ENCODE assay signal across 1 cellular context in genomic region chr15:38251726-38252480, GRCh38.
TF ChIP-seq lines count a peak whose summit lies in the region.

No MANE protein-coding gene starts in this region.

TF ChIP-seq in HEK293, 187 proteins besides CTCF, POLR2A, EP300 and RAD21 (continued from another document and continues in another):
- TF ChIP-seq PRDM10 (tag by site-specific recombination; IDR thresholded peaks at IDR 0.05) (peak; percentile 97), ZNF366 (tag by site-specific recombination; conservative IDR thresholded peaks at IDR 0.05) (peak; percentile 89), ZBTB1 (tag by site-specific recombination; IDR thresholded peaks at IDR 0.05) (peak; percentile 65; the same call in 1 of the 2 replicates), REPIN1 (tag by site-specific recombination; IDR thresholded peaks at IDR 0.05; ENCODE audit: low read depth) (no peak; the same call in 1 of the 2 replicates), ZNF830 (tag by site-specific recombination; IDR thresholded peaks at IDR 0.05; ENCODE audit: low read depth) (no peak), ZNF621 (tag by site-specific recombination; IDR thresholded peaks at IDR 0.05) (no peak), ZNF26 (tag by site-specific recombination; IDR thresholded peaks at IDR 0.05) (no peak), ZNF398 (tag by site-specific recombination; IDR thresholded peaks at IDR 0.05) (peak; percentile 94), MZF1 (tag by site-specific recombination; IDR thresholded peaks at IDR 0.05; ENCODE audit: borderline replicate concordance) (no peak), ZNF292 (tag by site-specific recombination; IDR thresholded peaks at IDR 0.05; ENCODE audit: borderline replicate concordance, low read depth) (no peak), ZBTB8A (tag by site-specific recombination; IDR thresholded peaks at IDR 0.05) (peak; percentile 90), ZNF514 (tag by site-specific recombination; IDR thresholded peaks at IDR 0.05) (no peak), ZNF843 (tag by site-specific recombination; IDR thresholded peaks at IDR 0.05) (peak; percentile 66; the same call in 1 of the 2 replicates), PATZ1 (tag by site-specific recombination; IDR thresholded peaks at IDR 0.05) (peak; percentile 95), ZNF561 (tag by site-specific recombination; IDR thresholded peaks at IDR 0.05; ENCODE audit: borderline replicate concordance) (peak; percentile 79; the same call in 1 of the 2 replicates), ZFP69B (tag by site-specific recombination; IDR thresholded peaks at IDR 0.05) (peak; percentile 68; the same call in 1 of the 2 replicates), IKZF3 (tag by site-specific recombination; IDR thresholded peaks at IDR 0.05) (peak; percentile 83), BCL11A (tag by site-specific recombination; IDR thresholded peaks at IDR 0.05; ENCODE audit: low read depth) (no peak), ZBTB26 (tag by site-specific recombination; optimal IDR thresholded peaks at IDR 0.05) (peak; percentile 94), ZNF645 (tag by site-specific recombination; IDR thresholded peaks at IDR 0.05) (no peak), ZSCAN4 (tag by site-specific recombination; IDR thresholded peaks at IDR 0.05) (peak; percentile 96), PBX3 (CRISPR knock-in tag; IDR thresholded peaks at IDR 0.05) (no peak), ZNF530 (tag by site-specific recombination; IDR thresholded peaks at IDR 0.05; ENCODE audit: low read depth) (no peak), ZXDB (tag by site-specific recombination; IDR thresholded peaks at IDR 0.05) (peak; percentile 91), ZSCAN5A (tag by site-specific recombination; IDR thresholded peaks at IDR 0.05) (peak; percentile 49; the same call in 1 of the 2 replicates), ZNF148 (tag by site-specific recombination; IDR thresholded peaks at IDR 0.05; ENCODE audit: borderline replicate concordance) (peak; percentile 10; the same call in 1 of the 2 replicates), PRDM1 (tag by site-specific recombination; IDR thresholded peaks at IDR 0.05) (peak; percentile 91), KLF8 (tag by site-specific recombination; IDR thresholded peaks at IDR 0.05) (peak; percentile 93), ZNF223 (tag by site-specific recombination; IDR thresholded peaks at IDR 0.05) (0 out of 2 replicates have a peak, but pooled peaks have one; percentile 12), ZFHX2 (tag by site-specific recombination; conservative IDR thresholded peaks at IDR 0.05) (peak; percentile 84), ZNF792 (tag by site-specific recombination; IDR thresholded peaks at IDR 0.05) (no peak), ZNF280D (tag by site-specific recombination; IDR thresholded peaks at IDR 0.05) (peak; percentile 62; the same call in 1 of the 2 replicates), GLIS1 (tag by site-specific recombination; IDR thresholded peaks at IDR 0.05) (peak; percentile 21; the same call in 1 of the 2 replicates), ZNF324 (tag by site-specific recombination; IDR thresholded peaks at IDR 0.05) (peak; percentile 83; the same call in 1 of the 2 replicates), ZNF302 (tag by site-specific recombination; IDR thresholded peaks at IDR 0.05; ENCODE audit: low read depth) (no peak)
